In the genomic region with DNA sequence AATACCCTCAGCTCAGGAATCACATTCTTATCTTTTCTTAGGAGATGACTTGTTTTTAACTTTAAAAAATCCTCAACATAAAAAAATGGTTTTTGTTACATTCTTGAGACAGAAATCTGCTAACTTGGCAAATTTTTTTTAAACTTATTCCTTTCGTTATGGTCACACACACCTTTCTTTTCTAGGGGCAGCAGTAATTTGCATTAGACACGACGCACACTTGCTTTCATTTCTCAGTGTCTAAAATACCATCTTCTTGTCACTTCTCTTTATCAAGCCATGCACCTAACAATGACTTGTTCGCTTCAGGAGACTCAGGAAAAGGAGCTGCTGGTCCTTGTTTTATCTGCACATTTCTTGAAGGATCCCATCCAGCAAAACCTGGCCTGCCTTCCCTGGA, we compare ENCODE assay signal across 8 cellular contexts.
DNase-seq lines count a peak whose midpoint lies in the region; ATAC-seq and TF ChIP-seq lines count a peak whose summit lies in the region.

No MANE protein-coding gene starts in this region.

- peaks cover 61% of the 10 kb centered on the region for H3K4me1 ChIP-seq in mononuclear cell (ENCODE audit: insufficient read depth, low read length)
- 0 out of 2 replicates have a peak, but pooled peaks cover 3% of the 10 kb centered on the region for H3K4me1 ChIP-seq in BE2C

- peak; percentile 75 for DNase-seq in NOMO-1 treated with DMSO at 0.1 percent for 48 hours (lab: John Stamatoyannopoulos, UW; ENCODE audit: unreplicated experiment)
- DNase-seq in T1000 (lab: John Stamatoyannopoulos, UW) = no peak
- no peak for DNase-seq in medulla oblongata (ENCODE audit: extremely low spot score)
- DNase-seq in occipital lobe (lab: John Stamatoyannopoulos, UW) = no peak
- DNase-seq in BE2C = no peak

- no peaks in the 10 kb centered on the region for H3K27me3 ChIP-seq in mononuclear cell (ENCODE audit: insufficient read depth, low read length)
- H3K27me3 ChIP-seq in BE2C = no peaks in the 10 kb centered on the region

- H3K9me3 ChIP-seq in mononuclear cell (ENCODE audit: low read depth, low read length) (no peaks in the 10 kb centered on the region), BE2C (no peaks in the 10 kb centered on the region)

- peak; percentile 43 for ATAC-seq in GM18861 (IDR thresholded peaks at IDR 0.05; ENCODE audit: unreplicated experiment)
- ATAC-seq in HG02571 (IDR thresholded peaks at IDR 0.05; ENCODE audit: unreplicated experiment) = peak; percentile 73

- peak overlapping the region; percentile 9 for H3K4me3 ChIP-seq in mononuclear cell (ENCODE audit: low read length)
- no peak overlapping the region for H3K4me3 ChIP-seq in BE2C (ENCODE audit: low read depth, low read length)

- TF ChIP-seq CTCF in BE2C (IDR thresholded peaks at IDR 0.05; ENCODE audit: low read depth, low read length) = no peak

- H3K36me3 ChIP-seq in BE2C = no peaks in the 10 kb centered on the region
